ENCODE assay signal across 24 cellular contexts in genomic region chr6:118505656-118506055, GRCh38. TPM values are rescaled to one million over a fixed set of nuclear protein-coding genes. Genes with fewer than 3 reads are reported as not detected.
"Had no signal": no experiment of that assay in that cellular context is flagged by ENCODE, and none has a peak within 500 bp of the region (broad histone marks: within the 10 kb centered on the region; RNA-seq: fewer than 3 reads in every experiment).

No MANE protein-coding gene starts in this region.

- DNase-seq: hypothalamus; immature natural killer cell; kidney; lower lobe of right lung; mammary epithelial cell; mesenchymal stem cell; naive thymus-derived CD8-positive, alpha-beta T cell; ovary; retina; right cardiac atrium; small intestine; spleen; stimulated activated CD4-positive, alpha-beta T cell treated with anti-CD3 and anti-CD28 coated beads, Interleukin-4, amount 100 ng/mL, for 24 hours; stimulated activated naive CD4-positive, alpha-beta T cell treated with Interleukin-2 at 50 U/mL for 16 hours; tibial artery; trophoblast cell; upper lobe of right lung; uterus had no signal

- H3K9me3 ChIP-seq: lower lobe of right lung, ovary, suprapubic skin, thoracic aorta, tibial artery, upper lobe of right lung, uterus had no signal

- H3K27me3 Mint-ChIP-seq: naive thymus-derived CD8-positive, alpha-beta T cell; progenitor cell of endocrine pancreas had no signal

- ATAC-seq: lower lobe of right lung; naive thymus-derived CD8-positive, alpha-beta T cell; right cardiac atrium; sciatic nerve; stimulated activated effector memory CD8-positive, alpha-beta T cell treated with anti-CD3 and anti-CD28 coated beads, Interleukin-12 subunit alpha, Interleukin-12 subunit beta, amount 100 ng/mL, for 72 hours; upper lobe of right lung had no signal

- H3K36me3 ChIP-seq: lower lobe of right lung, ovary, thoracic aorta, upper lobe of right lung, uterus had no signal

- H3K27ac ChIP-seq: lower lobe of right lung, ovary, spleen, suprapubic skin, upper lobe of right lung, uterus had no signal

- H3K4me3 ChIP-seq: lower lobe of right lung, ovary, spleen, suprapubic skin, thoracic aorta, tibial artery, upper lobe of right lung, uterus had no signal

- H3K27ac Mint-ChIP-seq: progenitor cell of endocrine pancreas; stimulated activated effector memory CD8-positive, alpha-beta T cell treated with anti-CD3 and anti-CD28 coated beads, Interleukin-12 subunit alpha, Interleukin-12 subunit beta, amount 100 ng/mL, for 72 hours had no signal

- H3K27me3 ChIP-seq: ovary, spleen, suprapubic skin, tibial artery, upper lobe of right lung, uterus had no signal

- H3K4me3 Mint-ChIP-seq: immature natural killer cell; naive thymus-derived CD8-positive, alpha-beta T cell; stimulated activated effector memory CD8-positive, alpha-beta T cell treated with anti-CD3 and anti-CD28 coated beads, Interleukin-12 subunit alpha, Interleukin-12 subunit beta, amount 100 ng/mL, for 72 hours had no signal

- H3K4me1 ChIP-seq: lower lobe of right lung, spleen, suprapubic skin, upper lobe of right lung, uterus had no signal

RNA-seq across cellular contexts. Expression of gene PLN, which starts 42.4 kb away (rescaled TPM):
- total RNA-seq: mammary epithelial cell; naive thymus-derived CD8-positive, alpha-beta T cell had no signal
- polyA plus RNA-seq: mammary epithelial cell, neural cell had no signal
